ENCODE assay signal across 8 cellular contexts in the genomic region with DNA sequence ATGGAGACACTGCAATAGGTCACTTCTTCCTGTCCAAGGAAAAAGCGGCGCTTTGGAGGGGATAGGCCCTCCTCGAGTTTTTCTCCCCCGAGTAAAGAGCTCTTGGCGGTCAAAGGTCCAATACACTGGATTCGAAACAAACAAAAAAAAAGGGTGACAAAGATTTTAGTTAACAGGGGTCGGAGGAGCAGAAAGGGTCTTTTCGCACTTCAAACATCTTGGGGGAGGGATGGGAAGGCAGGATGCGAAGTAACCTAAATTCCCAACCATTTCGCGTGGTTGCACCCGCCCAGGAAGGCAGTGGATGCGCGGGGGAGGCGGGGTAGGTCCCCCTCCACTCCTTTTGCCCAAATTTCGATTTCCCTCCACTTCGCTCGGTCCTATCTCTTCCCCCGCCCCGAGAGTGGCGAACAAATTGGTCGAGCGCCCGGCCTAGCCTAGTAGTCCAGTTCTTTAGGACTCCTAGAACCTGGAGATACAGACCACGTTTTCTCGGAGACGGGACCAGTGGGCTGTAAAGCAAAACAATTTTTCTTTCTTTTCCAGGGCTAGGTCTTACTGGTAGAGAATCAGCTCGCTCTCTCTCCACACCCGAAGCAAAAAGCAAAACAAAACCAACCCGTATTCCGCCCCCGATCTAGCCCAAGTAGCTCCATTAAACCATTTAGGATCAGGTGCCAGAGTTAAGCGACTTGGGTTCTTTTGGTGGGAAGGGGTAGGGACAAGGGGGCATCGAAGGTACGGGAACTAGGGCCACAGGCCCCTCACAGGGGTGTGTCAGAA. TPM values are rescaled to one million over a fixed set of nuclear protein-coding genes. Genes with fewer than 3 reads are reported as not detected.
DNase-seq lines count a peak whose midpoint lies in the region; ATAC-seq and TF ChIP-seq lines count a peak whose summit lies in the region.

No MANE protein-coding gene starts in this region.

- no peaks in the 10 kb centered on the region for H3K27me3 ChIP-seq in aorta (ENCODE audit: control insufficient read depth in 1 of 2, insufficient read depth in 2 of 2, low read length in 1 of 2)

- peaks cover 4% of the 10 kb centered on the region for H3K36me3 Mint-ChIP-seq in activated T-helper 1 cell treated with anti-CD3 and anti-CD28 coated beads, Interleukin-12 subunit alpha, Interleukin-12 subunit beta, Interleukin-2, Interleukin-4 antibody, amounts not matched to agents 30 ng/mL and 10 ng/mL and 1 ng/mL, durations not matched to agents 14 hours and 24 hours and 36 hours (ENCODE audit: low read depth)
- no peaks in the 10 kb centered on the region for H3K36me3 Mint-ChIP-seq in nephron progenitor cell (ENCODE audit: low read depth)

- DNase-seq in NCI-H510A treated with DMSO at 0.1 percent for 48 hours (lab: John Stamatoyannopoulos, UW): peak; percentile 46
- DNase-seq in NCI-H510A (lab: John Stamatoyannopoulos, UW): no peak
- DNase-seq in NAMALWA (ENCODE audit: low spot score): peak; percentile 52
- peak; percentile 1 for DNase-seq in activated T-helper 1 cell treated with anti-CD3 and anti-CD28 coated beads, Interleukin-12 subunit alpha, Interleukin-12 subunit beta, Interleukin-2, Interleukin-4 antibody, amounts not matched to agents 30 ng/mL and 10 ng/mL and 1 ng/mL, durations not matched to agents 14 hours and 24 hours and 36 hours (ENCODE audit: low spot score)
- DNase-seq in fibroblast of villous mesenchyme (ENCODE audit: low read depth): peak; percentile 36
- DNase-seq in nephron progenitor cell: peak; percentile 31
- DNase-seq in aorta: peak; percentile 63 to 86

- peaks cover 2% of the 10 kb centered on the region for H3K27me3 Mint-ChIP-seq in activated T-helper 1 cell treated with anti-CD3 and anti-CD28 coated beads, Interleukin-12 subunit alpha, Interleukin-12 subunit beta, Interleukin-2, Interleukin-4 antibody, amounts not matched to agents 30 ng/mL and 10 ng/mL and 1 ng/mL, durations not matched to agents 14 hours and 24 hours and 36 hours (ENCODE audit: insufficient read depth)
- no peaks in the 10 kb centered on the region for H3K27me3 Mint-ChIP-seq in nephron progenitor cell (ENCODE audit: low read depth, poor library complexity)

- peak overlapping the region; percentile 98 for H3K27ac Mint-ChIP-seq in activated T-helper 1 cell treated with anti-CD3 and anti-CD28 coated beads, Interleukin-12 subunit alpha, Interleukin-12 subunit beta, Interleukin-2, Interleukin-4 antibody, amounts not matched to agents 30 ng/mL and 10 ng/mL and 1 ng/mL, durations not matched to agents 14 hours and 24 hours and 36 hours
- H3K27ac Mint-ChIP-seq in nephron progenitor cell: peak overlapping the region; percentile 98

- peak overlapping the region in 1 of 2 donors; percentile 61 for H3K27ac ChIP-seq in aorta (ENCODE audit: low read depth in 1 of 2, low read length in 2 of 2)

- TF ChIP-seq CTCF in fibroblast of villous mesenchyme (IDR thresholded peaks at IDR 0.05; ENCODE audit: insufficient read depth, low read depth, low read length): no peak
- TF ChIP-seq CTCF in nephron progenitor cell (IDR thresholded peaks at IDR 0.05): no peak

- peaks cover 23% of the 10 kb centered on the region for H3K4me1 Mint-ChIP-seq in activated T-helper 1 cell treated with anti-CD3 and anti-CD28 coated beads, Interleukin-12 subunit alpha, Interleukin-12 subunit beta, Interleukin-2, Interleukin-4 antibody, amounts not matched to agents 30 ng/mL and 10 ng/mL and 1 ng/mL, durations not matched to agents 14 hours and 24 hours and 36 hours (ENCODE audit: low read depth)
- H3K4me1 Mint-ChIP-seq in nephron progenitor cell: peaks cover 21% of the 10 kb centered on the region

- WGBS in aorta, 2 donors: 6 to 29% methylated on average over 35 of the region's 35 CpGs

- no peaks in the 10 kb centered on the region for H3K9me3 ChIP-seq in aorta (ENCODE audit: control insufficient read depth, low read length)

- ATAC-seq in aorta (ENCODE audit: low FRiP score) (peak; percentile 31), HG02884 (IDR thresholded peaks at IDR 0.05; ENCODE audit: unreplicated experiment) (no peak)

- peak overlapping the region; percentile 95 for H3K4me3 Mint-ChIP-seq in activated T-helper 1 cell treated with anti-CD3 and anti-CD28 coated beads, Interleukin-12 subunit alpha, Interleukin-12 subunit beta, Interleukin-2, Interleukin-4 antibody, amounts not matched to agents 30 ng/mL and 10 ng/mL and 1 ng/mL, durations not matched to agents 14 hours and 24 hours and 36 hours
- peak overlapping the region; percentile 96 for H3K4me3 Mint-ChIP-seq in nephron progenitor cell

- no peaks in the 10 kb centered on the region for H3K4me1 ChIP-seq in aorta (ENCODE audit: control insufficient read depth in 1 of 2, insufficient read depth in 2 of 2, low read length in 2 of 2)

- H3K4me3 ChIP-seq in fibroblast of villous mesenchyme (ENCODE audit: low read depth, low read length) (peak overlapping the region; percentile 72), aorta (ENCODE audit: low read length in 2 of 2) (peak overlapping the region; percentile 48 to 96)

- no peaks in the 10 kb centered on the region for H3K36me3 ChIP-seq in aorta (ENCODE audit: control insufficient read depth in 1 of 2, insufficient read depth in 2 of 2, low read length in 1 of 2)

- H3K9me3 Mint-ChIP-seq in activated T-helper 1 cell treated with anti-CD3 and anti-CD28 coated beads, Interleukin-12 subunit alpha, Interleukin-12 subunit beta, Interleukin-2, Interleukin-4 antibody, amounts not matched to agents 30 ng/mL and 10 ng/mL and 1 ng/mL, durations not matched to agents 14 hours and 24 hours and 36 hours: no peaks in the 10 kb centered on the region
- H3K9me3 Mint-ChIP-seq in nephron progenitor cell: peaks cover 48% of the 10 kb centered on the region

- intact Hi-C loops in activated T-helper 1 cell treated with anti-CD3 and anti-CD28 coated beads, Interleukin-12 subunit alpha, Interleukin-12 subunit beta, Interleukin-2, Interleukin-4 antibody, amounts not matched to agents 30 ng/mL and 10 ng/mL and 1 ng/mL, durations not matched to agents 14 hours and 24 hours and 36 hours (cut with micrococcal nuclease): loop anchor here (1.0 to 5.0 kb wide), 7 partner anchors 17 to 1338 kb away; a partner anchor contains a TSS
- intact Hi-C loops in aorta (cut with DNase I): loop anchor here in 1 of 2 donors (10.0 kb wide), 1 partner anchor 125 kb away; no protein-coding TSS in a partner anchor

RNA-seq across cellular contexts. Expression of a gene that starts 2.0 kb away (rescaled TPM):
- 117 TPM in 2 replicates for total RNA-seq in activated T-helper 1 cell treated with anti-CD3 and anti-CD28 coated beads, Interleukin-12 subunit alpha, Interleukin-12 subunit beta, Interleukin-2, Interleukin-4 antibody, amounts not matched to agents 30 ng/mL and 10 ng/mL and 1 ng/mL, durations not matched to agents 14 hours and 24 hours and 36 hours
- total RNA-seq in fibroblast of villous mesenchyme: 56.7 and 57.4 TPM in 2 replicates
- 10 to 100 TPM; 77.6 to 78.7 TPM for total RNA-seq in aorta
- polyA plus RNA-seq in aorta: 10 to 100 TPM; 22.2 to 23.8 TPM
